8 cellular contexts compared by ENCODE assay signal in genomic region chr12:53727310-53728041, GRCh38. TPM values are rescaled to one million over a fixed set of nuclear protein-coding genes. Genes with fewer than 3 reads are reported as not detected.
DNase-seq lines count a peak whose midpoint lies in the region; ATAC-seq and TF ChIP-seq lines count a peak whose summit lies in the region.

A gene with protein sequence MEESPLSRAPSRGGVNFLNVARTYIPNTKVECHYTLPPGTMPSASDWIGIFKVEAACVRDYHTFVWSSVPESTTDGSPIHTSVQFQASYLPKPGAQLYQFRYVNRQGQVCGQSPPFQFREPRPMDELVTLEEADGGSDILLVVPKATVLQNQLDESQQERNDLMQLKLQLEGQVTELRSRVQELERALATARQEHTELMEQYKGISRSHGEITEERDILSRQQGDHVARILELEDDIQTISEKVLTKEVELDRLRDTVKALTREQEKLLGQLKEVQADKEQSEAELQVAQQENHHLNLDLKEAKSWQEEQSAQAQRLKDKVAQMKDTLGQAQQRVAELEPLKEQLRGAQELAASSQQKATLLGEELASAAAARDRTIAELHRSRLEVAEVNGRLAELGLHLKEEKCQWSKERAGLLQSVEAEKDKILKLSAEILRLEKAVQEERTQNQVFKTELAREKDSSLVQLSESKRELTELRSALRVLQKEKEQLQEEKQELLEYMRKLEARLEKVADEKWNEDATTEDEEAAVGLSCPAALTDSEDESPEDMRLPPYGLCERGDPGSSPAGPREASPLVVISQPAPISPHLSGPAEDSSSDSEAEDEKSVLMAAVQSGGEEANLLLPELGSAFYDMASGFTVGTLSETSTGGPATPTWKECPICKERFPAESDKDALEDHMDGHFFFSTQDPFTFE (minus strand): TSS chr12:53727452. CDS start chr12:53725242, 2,210 bp downstream.

- no peaks in the 10 kb centered on the region for H3K27me3 ChIP-seq in thymus (ENCODE audit: control insufficient read depth, insufficient read depth)

- peak within 1 kb of the TSS; percentile 61 for H3K27ac ChIP-seq in thymus (ENCODE audit: low read depth)

- H3K27me3 Mint-ChIP-seq in osteocyte (ENCODE audit: unreplicated experiment): peaks cover 8% of the 10 kb centered on the region

- WGBS in thymus: 1% methylated on average over 38 of the region's 38 CpGs

- H3K27ac Mint-ChIP-seq in osteocyte (ENCODE audit: unreplicated experiment): peak within 1 kb of the TSS; percentile 93

- peak; percentile 99 for ATAC-seq in HG02759 (IDR thresholded peaks at IDR 0.05; ENCODE audit: unreplicated experiment)

- DNase-seq in GM12864 (ENCODE audit: low read depth) (peak; percentile 95), NCI-H1417 (lab: John Stamatoyannopoulos, UW) (peak; percentile 98 to 99 (median 99)), SW 1271 (lab: John Stamatoyannopoulos, UW) (peak; percentile 87 to 98), head of caudate nucleus (peak; percentile 93 to 100 (median 99)), osteocyte (ENCODE audit: extremely low spot score, unreplicated experiment) (peak; percentile 98)
- DNase-seq in activated naive CD8-positive, alpha-beta T cell treated with anti-CD3 and anti-CD28 coated beads, Interleukin-2, amount 50 U/mL, for 16 hours (ENCODE audit: low read depth, low spot score): peak; percentile 95

- TF ChIP-seq CTCF in GM12864 (IDR thresholded peaks at IDR 0.05; ENCODE audit: low read depth, low read length, missing control alignments) (no peak), osteocyte (IDR thresholded peaks at IDR 0.05) (no peak)

- peaks cover 23% of the 10 kb centered on the region for H3K36me3 Mint-ChIP-seq in osteocyte (ENCODE audit: unreplicated experiment)

- peak within 1 kb of the TSS; percentile 70 for H3K4me3 ChIP-seq in GM12864 (ENCODE audit: low read depth, low read length)
- peak within 1 kb of the TSS; percentile 68 for H3K4me3 ChIP-seq in thymus (ENCODE audit: low read length)

- H3K4me1 Mint-ChIP-seq in osteocyte (ENCODE audit: unreplicated experiment): peaks cover 22% of the 10 kb centered on the region

- peaks cover 22% of the 10 kb centered on the region for H3K36me3 ChIP-seq in thymus (ENCODE audit: control insufficient read depth, insufficient read depth)

- H3K9me3 ChIP-seq in thymus (ENCODE audit: control insufficient read depth): no peaks in the 10 kb centered on the region

- intact Hi-C loops in head of caudate nucleus (cut with DNase I): no loop called here

- peak within 1 kb of the TSS; percentile 98 for H3K4me3 Mint-ChIP-seq in osteocyte (ENCODE audit: unreplicated experiment)

- peaks cover 9% of the 10 kb centered on the region for H3K4me1 ChIP-seq in thymus (ENCODE audit: control insufficient read depth, insufficient read depth, low read length)

- no peaks in the 10 kb centered on the region for H3K9me3 Mint-ChIP-seq in osteocyte (ENCODE audit: unreplicated experiment)

RNA-seq across cellular contexts. Expression of the gene that starts here (rescaled TPM):
- total RNA-seq in osteocyte: 186 and 198 TPM in 2 replicates
- polyA plus RNA-seq in thymus: 92.9 TPM

Comparison
In these comparisons a context has a peak if more than half of its experiments do, and no peak if none do; other contexts are left out.
1. Peak in every context shown above with its lines: DNase-seq, ATAC-seq, H3K4me3 ChIP-seq and H3K27ac ChIP-seq.